17 cellular contexts compared by ENCODE assay signal in genomic region chr12:11923067-11923466, GRCh38.
A peak's percentile ranks its signal among the peaks of the same experiment; 100 is the strongest.
DNase-seq lines count a peak whose midpoint lies in the region; ATAC-seq, FAIRE-seq and TF ChIP-seq lines count a peak whose summit lies in the region.
"Had no signal": no experiment of that assay in that cellular context is flagged by ENCODE, and none has a peak within 500 bp of the region (broad histone marks: within the 10 kb centered on the region; RNA-seq: fewer than 3 reads in every experiment).

No MANE protein-coding gene starts in this region.

- no peak overlapping the region for H3K4me3 ChIP-seq in HepG2 (replicated peaks in 1 of 3; ENCODE audit: insufficient read depth in 1 of 3, low read depth in 2 of 3, low read length in 3 of 3)
- no peak overlapping the region for H3K4me3 ChIP-seq in right lobe of liver
- no peak overlapping the region for H3K4me3 ChIP-seq in mucosa of descending colon
- no peak overlapping the region for H3K4me3 ChIP-seq in CD8-positive, alpha-beta T cell (ENCODE audit: low read depth, low read length)

- H3K9me3 Mint-ChIP-seq in activated T-helper 17 cell treated with anti-CD3 and anti-CD28 coated beads, Interleukin-2, amount 50 U/mL, for 72 hours, result no peaks in the 10 kb centered on the region
- H3K9me3 Mint-ChIP-seq in activated T-cell treated with anti-CD3 and anti-CD28 coated beads, Interleukin-2, amount 50 U/mL, for 4 hours, result no peaks in the 10 kb centered on the region
- no peaks in the 10 kb centered on the region for H3K9me3 Mint-ChIP-seq in CD8-positive, alpha-beta T cell
- H3K9me3 Mint-ChIP-seq: CD4-positive, alpha-beta T cell; H9 had no signal

- H3K4me3 Mint-ChIP-seq in activated T-helper 17 cell treated with anti-CD3 and anti-CD28 coated beads, Interleukin-2, amount 50 U/mL, for 72 hours, result peak overlapping the region; percentile 44
- H3K4me3 Mint-ChIP-seq in activated T-cell treated with anti-CD3 and anti-CD28 coated beads, Interleukin-2, amount 50 U/mL, for 4 hours, result no peak overlapping the region
- H3K4me3 Mint-ChIP-seq in CD8-positive, alpha-beta T cell, result no peak overlapping the region
- H3K4me3 Mint-ChIP-seq: B cell; CD4-positive, alpha-beta T cell; H9 had no signal

- TF ChIP-seq RAD21 in HepG2 (CRISPR knock-in tag; IDR thresholded peaks at IDR 0.05), result no peak

- peaks cover 7% of the 10 kb centered on the region for H3K4me1 Mint-ChIP-seq in activated T-helper 17 cell treated with anti-CD3 and anti-CD28 coated beads, Interleukin-2, amount 50 U/mL, for 72 hours
- peaks cover 9% of the 10 kb centered on the region for H3K4me1 Mint-ChIP-seq in activated T-cell treated with anti-CD3 and anti-CD28 coated beads, Interleukin-2, amount 50 U/mL, for 4 hours (ENCODE audit: low read depth)
- no peaks in the 10 kb centered on the region for H3K4me1 Mint-ChIP-seq in CD8-positive, alpha-beta T cell (ENCODE audit: low read depth)
- H3K4me1 Mint-ChIP-seq: B cell had no signal

- TF ChIP-seq POLR2A in HepG2 (IDR thresholded peaks at IDR 0.05; ENCODE audit: insufficient read depth in 1 of 2, low read depth in 2 of 2, low read length in 2 of 2) (no peak), right lobe of liver (IDR thresholded peaks at IDR 0.05) (no peak)

- no peaks in the 10 kb centered on the region for H4K20me1 ChIP-seq in HepG2 (ENCODE audit: insufficient read depth, low read length)

- no peak for ATAC-seq in HepG2
- ATAC-seq in right lobe of liver, result no peak
- ATAC-seq in activated T-helper 17 cell treated with anti-CD3 and anti-CD28 coated beads, Interleukin-2, amount 50 U/mL, for 72 hours (replicated peaks), result no peak
- ATAC-seq in mucosa of descending colon, result peak; percentile 87
- ATAC-seq in activated T-cell treated with anti-CD3 and anti-CD28 coated beads, Interleukin-2, amount 50 U/mL, for 4 hours, result no peak
- ATAC-seq in CD8-positive, alpha-beta T cell, result no peak

- no peaks in the 10 kb centered on the region for H3K27me3 Mint-ChIP-seq in activated T-helper 17 cell treated with anti-CD3 and anti-CD28 coated beads, Interleukin-2, amount 50 U/mL, for 72 hours
- H3K27me3 Mint-ChIP-seq in activated T-cell treated with anti-CD3 and anti-CD28 coated beads, Interleukin-2, amount 50 U/mL, for 4 hours (ENCODE audit: low read depth), result no peaks in the 10 kb centered on the region
- H3K27me3 Mint-ChIP-seq in CD8-positive, alpha-beta T cell (ENCODE audit: low read depth), result no peaks in the 10 kb centered on the region
- H3K27me3 Mint-ChIP-seq: CD4-positive, alpha-beta T cell had no signal

- peak overlapping the region; percentile 18 for H3K4me2 ChIP-seq in HepG2 (ENCODE audit: low read depth, low read length)

- peak overlapping the region; percentile 66 for H3K27ac Mint-ChIP-seq in activated T-helper 17 cell treated with anti-CD3 and anti-CD28 coated beads, Interleukin-2, amount 50 U/mL, for 72 hours
- no peak overlapping the region for H3K27ac Mint-ChIP-seq in CD8-positive, alpha-beta T cell
- H3K27ac Mint-ChIP-seq: B cell; CD4-positive, alpha-beta T cell; H9 had no signal

- H3K79me2 ChIP-seq in HepG2 (ENCODE audit: insufficient read depth, low read length), result no peaks in the 10 kb centered on the region

- H3K27ac ChIP-seq in HepG2 (ENCODE audit: extremely low read length, insufficient read depth, low read length), result no peak overlapping the region
- H3K27ac ChIP-seq in right lobe of liver, result no peak overlapping the region
- H3K27ac ChIP-seq in CD8-positive, alpha-beta T cell (ENCODE audit: low read depth, low read length), result no peak overlapping the region

- H3K27me3 ChIP-seq in HepG2 (ENCODE audit: control insufficient read depth in 1 of 2, insufficient read depth in 2 of 2, low read length in 2 of 2), result 0 out of 5 replicates have a peak, but pooled peaks cover 0 to 2% of the 10 kb centered on the region in 2 experiments
- no peaks in the 10 kb centered on the region for H3K27me3 ChIP-seq in right lobe of liver
- no peaks in the 10 kb centered on the region for H3K27me3 ChIP-seq in CD8-positive, alpha-beta T cell (ENCODE audit: insufficient read depth, low read length)

- POLR2A ChIA-PET in HepG2 (lab: Yijun Ruan, JAX), result no interaction called here
- POLR2A ChIA-PET in CD8-positive, alpha-beta T cell (lab: Charles Lee), result interaction anchor here (1.0 kb wide), 1 partner anchor 46 kb away, joined by 3 read pairs; no protein-coding TSS in a partner anchor

- H3K36me3 ChIP-seq in HepG2 (replicated peaks in 1 of 2; ENCODE audit: control insufficient read depth in 1 of 2, insufficient read depth in 2 of 2, low read length in 2 of 2), result no peaks in the 10 kb centered on the region
- no peaks in the 10 kb centered on the region for H3K36me3 ChIP-seq in right lobe of liver
- H3K36me3 ChIP-seq in mucosa of descending colon (ENCODE audit: low read depth), result no peaks in the 10 kb centered on the region
- H3K36me3 ChIP-seq in CD8-positive, alpha-beta T cell (ENCODE audit: insufficient read depth, low read length), result no peaks in the 10 kb centered on the region

- no peak for FAIRE-seq in HepG2 (lab: Jason Lieb, UNC)
- FAIRE-seq: A204.1, G401.6 had no signal

- no peaks in the 10 kb centered on the region for H3K36me3 Mint-ChIP-seq in activated T-helper 17 cell treated with anti-CD3 and anti-CD28 coated beads, Interleukin-2, amount 50 U/mL, for 72 hours (ENCODE audit: low read depth)
- no peaks in the 10 kb centered on the region for H3K36me3 Mint-ChIP-seq in activated T-cell treated with anti-CD3 and anti-CD28 coated beads, Interleukin-2, amount 50 U/mL, for 4 hours (ENCODE audit: insufficient read depth)
- no peaks in the 10 kb centered on the region for H3K36me3 Mint-ChIP-seq in CD8-positive, alpha-beta T cell

- TF ChIP-seq EP300 in HepG2 (IDR thresholded peaks at IDR 0.05; ENCODE audit: low read depth in 2 of 2, low read length in 2 of 2), result no peak
- TF ChIP-seq EP300 in HepG2 (CRISPR knock-in tag; IDR thresholded peaks at IDR 0.05; ENCODE audit: borderline replicate concordance), result no peak

- no peak for TF ChIP-seq CTCF in HepG2 (CRISPR knock-in tag; IDR thresholded peaks at IDR 0.05)
- TF ChIP-seq CTCF in right lobe of liver (IDR thresholded peaks at IDR 0.05), result no peak
- no peak for TF ChIP-seq CTCF in mucosa of descending colon (IDR thresholded peaks at IDR 0.05)
- TF ChIP-seq CTCF in CD8-positive, alpha-beta T cell (IDR thresholded peaks at IDR 0.05), result no peak

- CTCF ChIA-PET in HepG2 (lab: Yijun Ruan, JAX; ENCODE audit: low intra/inter-chr PET ratio, low total read pairs), result no interaction called here
- CTCF ChIA-PET in CD8-positive, alpha-beta T cell (lab: Charles Lee), result interaction anchor here (1.9 kb wide), 1 partner anchor 8 kb away, joined by 4 read pairs; no protein-coding TSS in a partner anchor

- in situ Hi-C loops in HepG2 (cut with HindIII; ENCODE audit: extremely low pct_ligation_motif_present, low pct_unique_long_range_greater_than_20kb), result no loop called here

- BruUV-seq in HepG2 (replicated peaks; lab: Mats Ljungman, UMichigan), result no TSS peak

- DNase-seq in HepG2 (ENCODE audit: low spot score), result no peak
- DNase-seq in right lobe of liver, result no peak
- no peak for DNase-seq in mucosa of descending colon
- DNase-seq in DMS114 treated with DMSO at 0.1 percent for 48 hours (lab: John Stamatoyannopoulos, UW; ENCODE audit: unreplicated experiment), result no peak
- DNase-seq in activated T-cell treated with anti-CD3 and anti-CD28 coated beads, Interleukin-2, amount 50 U/mL, for 4 hours, result no peak
- DNase-seq in CD8-positive, alpha-beta T cell, result no peak
- DNase-seq: C1 segment of cervical spinal cord; CD4-positive, alpha-beta T cell; DMS153; DMS79 treated with DMSO at 0.1 percent for 48 hours; EL; GOT3; H9 had no signal

- intact Hi-C loops in HepG2 (cut with micrococcal nuclease; ENCODE audit: unreplicated experiment), result loop anchor here (5.0 kb wide), 1 partner anchor 36 kb away; no protein-coding TSS in a partner anchor
- intact Hi-C loops in right lobe of liver (cut with DNase I), result no loop called here
- intact Hi-C loops in mucosa of descending colon (cut with DNase I, micrococcal nuclease), result no loop called here
- intact Hi-C loops in CD8-positive, alpha-beta T cell (cut with DNase I, micrococcal nuclease), result no loop called here

- H3K4me1 ChIP-seq in HepG2 (ENCODE audit: insufficient read depth, low read length) (peaks cover 25% of the 10 kb centered on the region), right lobe of liver (no peaks in the 10 kb centered on the region), mucosa of descending colon (ENCODE audit: low read depth) (peaks cover 8% of the 10 kb centered on the region)
- no peaks in the 10 kb centered on the region for H3K4me1 ChIP-seq in CD8-positive, alpha-beta T cell (ENCODE audit: insufficient read depth, low read length)

- no peak overlapping the region for H3K9ac ChIP-seq in HepG2 (ENCODE audit: insufficient read depth, low read depth, low read length)

- no peak overlapping the region for H2AFZ ChIP-seq in HepG2 (ENCODE audit: low read length)

- 13% methylated on average over 3 of the region's 3 CpGs for WGBS in HepG2 (ENCODE audit: low lambda C conversion rate)
- WGBS in right lobe of liver (ENCODE audit: insufficient coverage, low coverage, low lambda C conversion rate, missing lambda C conversion rate), result 43% methylated on average over 3 of the region's 3 CpGs

- H3K9me3 ChIP-seq in HepG2 (ENCODE audit: low read length) (no peaks in the 10 kb centered on the region), right lobe of liver (no peaks in the 10 kb centered on the region), mucosa of descending colon (no peaks in the 10 kb centered on the region)
- no peaks in the 10 kb centered on the region for H3K9me3 ChIP-seq in CD8-positive, alpha-beta T cell (ENCODE audit: low read length)

TF ChIP-seq in HepG2, 621 proteins besides CTCF, POLR2A, EP300 and RAD21 (continues in another document):
- TF ChIP-seq CBX1 (IDR thresholded peaks at IDR 0.05; ENCODE audit: low read depth) (no peak), SUZ12 (IDR thresholded peaks at IDR 0.05; ENCODE audit: low read depth, low read length) (no peak), ZNF639 (CRISPR knock-in tag; conservative IDR thresholded peaks at IDR 0.05) (no peak), JARID2 (CRISPR knock-in tag; IDR thresholded peaks at IDR 0.05; ENCODE audit: insufficient replicate concordance) (no peak), PHF20 (CRISPR knock-in tag; IDR thresholded peaks at IDR 0.05) (no peak), CC2D1A (CRISPR knock-in tag; IDR thresholded peaks at IDR 0.05) (no peak)
